ENCODE assay signal across 21 cellular contexts in genomic region chr18:45752681-45753080, GRCh38. TPM values are rescaled to one million over a fixed set of nuclear protein-coding genes. Genes with fewer than 3 reads are reported as not detected.
DNase-seq lines count a peak whose midpoint lies in the region; ATAC-seq and TF ChIP-seq lines count a peak whose summit lies in the region.
"Had no signal": no experiment of that assay in that cellular context is flagged by ENCODE, and none has a peak within 500 bp of the region (broad histone marks: within the 10 kb centered on the region; RNA-seq: fewer than 3 reads in every experiment).

No MANE protein-coding gene starts in this region.

- H3K27ac Mint-ChIP-seq in CD4-positive, alpha-beta memory T cell = no peak overlapping the region
- H3K27ac Mint-ChIP-seq: CD8-positive, alpha-beta memory T cell had no signal

- H3K36me3 Mint-ChIP-seq in CD4-positive, alpha-beta memory T cell = no peaks in the 10 kb centered on the region
- H3K36me3 Mint-ChIP-seq: CD8-positive, alpha-beta memory T cell had no signal

- intact Hi-C loops in left lung (cut with DNase I) = no loop called here
- intact Hi-C loops in CD4-positive, alpha-beta memory T cell (cut with micrococcal nuclease) = loop anchor here (1.0 kb wide), 1 partner anchor 22 kb away; no protein-coding TSS in a partner anchor

- no peaks in the 10 kb centered on the region for H3K4me1 Mint-ChIP-seq in CD4-positive, alpha-beta memory T cell
- H3K4me1 Mint-ChIP-seq: CD8-positive, alpha-beta memory T cell had no signal

- H3K27me3 Mint-ChIP-seq in CD4-positive, alpha-beta memory T cell = peaks cover 10 to 24% of the 10 kb centered on the region in 2 donors

- no peak for TF ChIP-seq CTCF in thoracic aorta (IDR thresholded peaks at IDR 0.05)
- no peak for TF ChIP-seq CTCF in left lung (IDR thresholded peaks at IDR 0.05)

- H3K9me3 Mint-ChIP-seq in CD4-positive, alpha-beta memory T cell = no peaks in the 10 kb centered on the region
- H3K9me3 Mint-ChIP-seq: CD8-positive, alpha-beta memory T cell had no signal

- no peak overlapping the region for H3K4me3 Mint-ChIP-seq in CD4-positive, alpha-beta memory T cell
- H3K4me3 Mint-ChIP-seq: CD8-positive, alpha-beta memory T cell had no signal

- peak; percentile 36 for DNase-seq in M059J (ENCODE audit: low read depth)
- DNase-seq in myocyte (ENCODE audit: low read depth) = peak; percentile 67
- no peak for DNase-seq in thoracic aorta (ENCODE audit: low spot score)
- DNase-seq in NCI-H345 (lab: John Stamatoyannopoulos, UW) = no peak
- no peak for DNase-seq in left lung
- no peak for DNase-seq in CD4-positive, alpha-beta memory T cell
- DNase-seq: AML-193; CD8-positive, alpha-beta memory T cell; COR-L47; DMS 273 treated with DMSO at 0.1 percent for 48 hours; DMS53; DND-41; EL; GM23248 had no signal

- no peak overlapping the region for H3K27ac ChIP-seq in BLaER1
- H3K27ac ChIP-seq in thoracic aorta = peak overlapping the region; percentile 6 to 25
- no peak overlapping the region for H3K27ac ChIP-seq in left lung
- no peak overlapping the region for H3K27ac ChIP-seq in CD4-positive, alpha-beta memory T cell (ENCODE audit: low read depth, low read length)
- H3K27ac ChIP-seq: 22Rv1, A549, GM23248 had no signal

- H3K4me2 ChIP-seq in BLaER1 = peak overlapping the region; percentile 67
- H3K4me2 ChIP-seq: A549 had no signal

- H3K4me3 ChIP-seq in BLaER1 = no peak overlapping the region
- H3K4me3 ChIP-seq in thoracic aorta = no peak overlapping the region
- no peak overlapping the region for H3K4me3 ChIP-seq in left lung
- no peak overlapping the region for H3K4me3 ChIP-seq in CD4-positive, alpha-beta memory T cell (ENCODE audit: low read length in 2 of 2)
- H3K4me3 ChIP-seq: A549, GM12878, GM23248, HAP-1 had no signal

- H3K4me1 ChIP-seq in BLaER1 (peaks cover 84% of the 10 kb centered on the region), thoracic aorta (ENCODE audit: control insufficient read depth in 1 of 2, low read depth in 2 of 2) (peaks cover 11 to 42% of the 10 kb centered on the region in 2 donors), left lung (no peaks in the 10 kb centered on the region)
- no peaks in the 10 kb centered on the region for H3K4me1 ChIP-seq in CD4-positive, alpha-beta memory T cell (ENCODE audit: insufficient read depth, low read length)
- H3K4me1 ChIP-seq: HAP-1 had no signal

- H3K9ac ChIP-seq in BLaER1 = no peak overlapping the region
- H3K9ac ChIP-seq: GM23248 had no signal

- H3K27me3 ChIP-seq in BLaER1 (no peaks in the 10 kb centered on the region), thoracic aorta (replicated peaks; ENCODE audit: insufficient read depth) (no peaks in the 10 kb centered on the region), left lung (no peaks in the 10 kb centered on the region)
- H3K27me3 ChIP-seq in CD4-positive, alpha-beta memory T cell (ENCODE audit: insufficient read depth, low read length) = no peaks in the 10 kb centered on the region

- H3K36me3 ChIP-seq in BLaER1 (no peaks in the 10 kb centered on the region), thoracic aorta (no peaks in the 10 kb centered on the region), left lung (no peaks in the 10 kb centered on the region)
- no peaks in the 10 kb centered on the region for H3K36me3 ChIP-seq in CD4-positive, alpha-beta memory T cell (ENCODE audit: insufficient read depth, low read length)
- H3K36me3 ChIP-seq: HAP-1 had no signal

- POLR2A ChIA-PET in CD4-positive, alpha-beta memory T cell (lab: Charles Lee; ENCODE audit: partially characterized antibody) = no interaction called here

- ATAC-seq in thoracic aorta (ENCODE audit: insufficient number of reproducible peaks, low FRiP score, low read depth) (no peak), left lung (no peak)
- ATAC-seq: A549, GM12878, HepG2 had no signal

- CTCF ChIA-PET in CD4-positive, alpha-beta memory T cell (lab: Charles Lee; ENCODE audit: partially characterized antibody) = interaction anchor here (1.4 kb wide), 1 partner anchor 55 kb away, joined by 3 read pairs; no protein-coding TSS in a partner anchor

- H4K20me1 ChIP-seq in BLaER1 = no peaks in the 10 kb centered on the region

- peaks cover 8% of the 10 kb centered on the region; the same call in 1 of the 2 replicates for H3K9me3 ChIP-seq in BLaER1
- no peaks in the 10 kb centered on the region for H3K9me3 ChIP-seq in thoracic aorta
- H3K9me3 ChIP-seq in left lung = no peaks in the 10 kb centered on the region
- H3K9me3 ChIP-seq in CD4-positive, alpha-beta memory T cell (ENCODE audit: control insufficient read depth in 1 of 2, low read length in 2 of 2) = no peaks in the 10 kb centered on the region
- H3K9me3 ChIP-seq: A549, HAP-1 had no signal

RNA-seq across cellular contexts. Expression of gene SLC14A1, which starts 28.7 kb away (rescaled TPM):
- total RNA-seq in M059J (2014; rRNA removed; shearing (Covaris generic)) = 4.6 and 4.8 TPM in 2 replicates
- total RNA-seq in myocyte = not detected in 2 replicates
- polyA plus RNA-seq in myocyte (2012) = 0.09 TPM
- total RNA-seq in thoracic aorta = 10 to 100 TPM; 76.3 to 86.2 TPM
- total RNA-seq in left lung = 1 to 10 TPM in 1 of 2 donors, under 1 TPM in 1; 0.86 to 1.6 TPM
- total RNA-seq in CD4-positive, alpha-beta memory T cell = 1 to 10 TPM; 2.8 to 3.6 TPM
- 1 to 10 TPM; 1.8 to 3.6 TPM for polyA plus RNA-seq in CD4-positive, alpha-beta memory T cell
- total RNA-seq: G401, HepG2 had no signal
- polyA plus RNA-seq: HepG2 had no signal

Comparison
In these comparisons a context has a peak if more than half of its experiments do, and no peak if none do; other contexts are left out.
1. H3K27ac ChIP-seq: peak in thoracic aorta (2 of 2); none in BLaER1 (single experiment), left lung (0 of 2) and CD4-positive, alpha-beta memory T cell (single experiment).
2. DNase-seq: peak in M059J (single experiment) and myocyte (single experiment); none in thoracic aorta (single experiment), NCI-H345 (single experiment), left lung (0 of 2) and CD4-positive, alpha-beta memory T cell (0 of 5).
3. RNA of gene SLC14A1, which starts 28.7 kb away (total RNA-seq): 76.3 to 86.2 TPM in thoracic aorta; 4.6 to 4.8 TPM in M059J, 2.8 to 3.6 TPM in CD4-positive, alpha-beta memory T cell, 0.86 to 1.6 TPM in left lung and not detected in myocyte; every median in the first group is over 10 times any median in the second.